In the genomic region with DNA sequence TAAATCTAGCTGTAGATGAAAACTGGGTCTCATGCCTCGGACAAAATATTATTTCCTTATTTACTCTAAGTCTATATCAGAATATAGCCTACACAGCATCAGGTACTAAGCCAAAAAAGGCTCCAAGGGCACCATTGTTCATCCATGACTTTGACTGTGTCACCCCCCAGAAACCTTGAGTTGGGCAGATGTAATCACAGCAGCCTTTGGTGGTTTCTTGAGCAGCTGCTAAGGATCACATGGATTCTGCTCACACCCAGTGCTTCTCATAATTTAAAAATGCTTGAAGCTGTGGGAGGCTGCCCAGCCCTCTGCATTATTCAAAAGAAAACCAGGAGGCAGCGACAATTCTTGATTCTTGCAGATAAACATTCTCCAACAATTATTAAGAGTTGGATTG, we compare ENCODE assay signal across 8 cellular contexts.
DNase-seq lines count a peak whose midpoint lies in the region; ATAC-seq and TF ChIP-seq lines count a peak whose summit lies in the region.
"Not testable (repeated sequence)": the region's sequence is repeated elsewhere in the genome, so short reads cannot be mapped to it uniquely, and the experiment has no call there.

No MANE protein-coding gene starts in this region.

- peak; percentile 86 for DNase-seq in AG10803 (ENCODE audit: low read depth)
- not testable (repeated sequence) for DNase-seq in HCT116 (ENCODE audit: low read depth, low spot score); activated naive CD4-positive, alpha-beta T cell treated with anti-CD3 and anti-CD28 coated beads, Interleukin-2, amount 10 ng/mL, durations not matched to agents 7 days and 5 days; mesothelial cell of epicardium (ENCODE audit: low spot score in 2 of 2, unreplicated experiment in 2 of 2)
- DNase-seq in PC-9 = peak; percentile 16 to 34
- peak; percentile 59 for DNase-seq in choroid plexus epithelial cell (ENCODE audit: low read depth)

- WGBS in gastroesophageal sphincter (ENCODE audit: low coverage in 1 of 2), 2 donors = 33 to 55% methylated on average over 1 of the region's 2 CpGs

- intact Hi-C loops in HCT116 (cut with micrococcal nuclease); PC-9 (cut with micrococcal nuclease; ENCODE audit: unreplicated experiment): not testable (repeated sequence)

- POLR2A ChIA-PET in HCT116 (lab: Charles Lee); PC-9 (lab: Charles Lee; ENCODE audit: unreplicated experiment): not testable (repeated sequence)

- not testable (repeated sequence) for H3K4me3 ChIP-seq in AG10803 (ENCODE audit: low read length); HCT116 (replicated peaks in 1 of 2; ENCODE audit: low read depth in 1 of 2, low read length in 2 of 2); PC-9; choroid plexus epithelial cell (ENCODE audit: low read depth, low read length); gastroesophageal sphincter
- peak overlapping the region; percentile 31 for H3K4me3 ChIP-seq in skeletal muscle satellite cell (ENCODE audit: low read length)

- not testable (repeated sequence) for TF ChIP-seq RAD21 in HCT116 (IDR thresholded peaks at IDR 0.05; ENCODE audit: low read depth)

- not testable (repeated sequence) for H3K36me3 ChIP-seq in HCT116 (ENCODE audit: control insufficient read depth in 1 of 2, insufficient read depth in 2 of 2, low read length in 2 of 2); PC-9 (ENCODE audit: low read depth); gastroesophageal sphincter; skeletal muscle satellite cell (ENCODE audit: insufficient read depth, low read length)

- not testable (repeated sequence) for H3K27me3 Mint-ChIP-seq in activated naive CD4-positive, alpha-beta T cell treated with anti-CD3 and anti-CD28 coated beads, Interleukin-2, amount 10 ng/mL, durations not matched to agents 7 days and 5 days; mesothelial cell of epicardium (ENCODE audit: low read depth)

- not testable (repeated sequence) for TF ChIP-seq EP300 in gastroesophageal sphincter (IDR thresholded peaks at IDR 0.05)

- BruUV-seq in HCT116 (replicated peaks; lab: Mats Ljungman, UMichigan); PC-9 (replicated peaks; lab: Mats Ljungman, UMichigan): not testable (repeated sequence)

- not testable (repeated sequence) for H3K79me2 ChIP-seq in HCT116 (ENCODE audit: insufficient read depth, low read length)
- H3K79me2 ChIP-seq in PC-9 (ENCODE audit: low read depth) = peaks cover 26% of the 10 kb centered on the region

- H3K9me2 ChIP-seq in HCT116 (ENCODE audit: insufficient read depth); PC-9 (ENCODE audit: insufficient read depth): not testable (repeated sequence)

- not testable (repeated sequence) for H3K36me3 Mint-ChIP-seq in activated naive CD4-positive, alpha-beta T cell treated with anti-CD3 and anti-CD28 coated beads, Interleukin-2, amount 10 ng/mL, durations not matched to agents 7 days and 5 days; mesothelial cell of epicardium

- H3K9me3 ChIP-seq in HCT116 (ENCODE audit: control insufficient read depth in 1 of 2, insufficient read depth in 1 of 2, low read depth in 1 of 2, low read length in 2 of 2); PC-9 (ENCODE audit: insufficient read depth, low read depth); gastroesophageal sphincter; skeletal muscle satellite cell (replicated peaks; ENCODE audit: low read length): not testable (repeated sequence)

- not testable (repeated sequence) for TF ChIP-seq POLR2A in HCT116 (IDR thresholded peaks at IDR 0.05; ENCODE audit: borderline replicate concordance, extremely low read depth, insufficient read depth, insufficient read length); gastroesophageal sphincter (IDR thresholded peaks at IDR 0.05)

- not testable (repeated sequence) for H2AFZ ChIP-seq in HCT116 (ENCODE audit: low read depth, low read length, poor library complexity, severe bottlenecking); PC-9

- H3K27ac ChIP-seq in HCT116 (ENCODE audit: low read depth, low read length) = peak overlapping the region; percentile 53; the same call in 1 of the 2 replicates
- peak overlapping the region; percentile 76 for H3K27ac ChIP-seq in PC-9
- H3K27ac ChIP-seq in gastroesophageal sphincter = peak overlapping the region in 3 of 4 donors; percentile 65 to 71 (median 69)

- H3K4me1 Mint-ChIP-seq in activated naive CD4-positive, alpha-beta T cell treated with anti-CD3 and anti-CD28 coated beads, Interleukin-2, amount 10 ng/mL, durations not matched to agents 7 days and 5 days = peaks cover 25% of the 10 kb centered on the region
- H3K4me1 Mint-ChIP-seq in mesothelial cell of epicardium = peaks cover 14% of the 10 kb centered on the region

- H3K4me2 ChIP-seq in HCT116 (ENCODE audit: low read length) (peak overlapping the region; percentile 42; the same call in 1 of the 2 replicates), PC-9 (peak overlapping the region; percentile 47; the same call in 1 of the 2 replicates), skeletal muscle satellite cell (ENCODE audit: low read length) (peak overlapping the region; percentile 68)

- H3K9ac ChIP-seq in HCT116 (ENCODE audit: low read length) = not testable (repeated sequence)
- H3K9ac ChIP-seq in skeletal muscle satellite cell (ENCODE audit: low read depth, low read length) = peak overlapping the region; percentile 78

- CTCF ChIA-PET in HCT116 (lab: Charles Lee); PC-9 (lab: Charles Lee); activated naive CD4-positive, alpha-beta T cell treated with anti-CD3 and anti-CD28 coated beads, Interleukin-2, amount 10 ng/mL, durations not matched to agents 7 days and 5 days (lab: Charles Lee): not testable (repeated sequence)

- H3K9me3 Mint-ChIP-seq in activated naive CD4-positive, alpha-beta T cell treated with anti-CD3 and anti-CD28 coated beads, Interleukin-2, amount 10 ng/mL, durations not matched to agents 7 days and 5 days; mesothelial cell of epicardium: not testable (repeated sequence)

- H3K27ac Mint-ChIP-seq in activated naive CD4-positive, alpha-beta T cell treated with anti-CD3 and anti-CD28 coated beads, Interleukin-2, amount 10 ng/mL, durations not matched to agents 7 days and 5 days = peak overlapping the region; percentile 42
- peak overlapping the region; percentile 81 for H3K27ac Mint-ChIP-seq in mesothelial cell of epicardium

- H3K4me1 ChIP-seq in HCT116 (ENCODE audit: control insufficient read depth in 1 of 2, insufficient read depth in 2 of 2, low read length in 2 of 2) = peaks cover 8 to 29% of the 10 kb centered on the region in 2 experiments; a peak in 3 of 4 replicates
- peaks cover 26% of the 10 kb centered on the region for H3K4me1 ChIP-seq in PC-9 (replicated peaks; ENCODE audit: insufficient read depth)
- peaks cover 0 to 13% (median 0%) of the 10 kb centered on the region in 3 donors for H3K4me1 ChIP-seq in gastroesophageal sphincter
- peaks cover 37% of the 10 kb centered on the region for H3K4me1 ChIP-seq in skeletal muscle satellite cell (ENCODE audit: control insufficient read depth, insufficient read depth, low read length)

- H3K27me3 ChIP-seq in HCT116 (ENCODE audit: insufficient read depth, low read length); PC-9 (ENCODE audit: insufficient read depth, low read depth); gastroesophageal sphincter; skeletal muscle satellite cell (ENCODE audit: control insufficient read depth, insufficient read depth, low read length): not testable (repeated sequence)

- RAD21 ChIA-PET in HCT116 (lab: Charles Lee; ENCODE audit: low non-redundant PET in 1 of 2, low total read pairs in 2 of 2, uncharacterized antibody in 2 of 2, unreplicated experiment in 2 of 2) = not testable (repeated sequence)

- not testable (repeated sequence) for H3K4me3 Mint-ChIP-seq in activated naive CD4-positive, alpha-beta T cell treated with anti-CD3 and anti-CD28 coated beads, Interleukin-2, amount 10 ng/mL, durations not matched to agents 7 days and 5 days; mesothelial cell of epicardium

- TF ChIP-seq CTCF in AG10803 (conservative IDR thresholded peaks at IDR 0.05; ENCODE audit: low read length); HCT116 (IDR thresholded peaks at IDR 0.05 in 2 of 3, conservative IDR thresholded peaks at IDR 0.05 in 1 of 3; ENCODE audit: borderline replicate concordance in 1 of 3, insufficient read depth in 1 of 3, low read depth in 2 of 3, low read length in 2 of 3); PC-9 (conservative IDR thresholded peaks at IDR 0.05); choroid plexus epithelial cell (conservative IDR thresholded peaks at IDR 0.05; ENCODE audit: low read depth, low read length); gastroesophageal sphincter (IDR thresholded peaks at IDR 0.05); mesothelial cell of epicardium (IDR thresholded peaks at IDR 0.05; ENCODE audit: unreplicated experiment): not testable (repeated sequence)

- H3F3A ChIP-seq in PC-9 (ENCODE audit: insufficient read depth, low read depth) = not testable (repeated sequence)

- ATAC-seq in HCT116, gastroesophageal sphincter: not testable (repeated sequence)

- not testable (repeated sequence) for H4K20me1 ChIP-seq in HCT116 (ENCODE audit: insufficient read depth); PC-9 (ENCODE audit: insufficient read depth)
